Comparison of ENCODE assay signal across 1 cellular context in genomic region chr12:104286538-104287482, GRCh38.
A peak's percentile ranks its signal among the peaks of the same experiment; 100 is the strongest.
TF ChIP-seq lines count a peak whose summit lies in the region.

No MANE protein-coding gene starts in this region.

TF ChIP-seq in WTC11, 78 proteins besides CTCF, POLR2A, EP300 and RAD21 (continued from another document):
- 0 out of 2 replicates have a peak, but pooled peaks have one; percentile 45 for TF ChIP-seq ZNF532 (CRISPR knock-in tag; IDR thresholded peaks at IDR 0.05; ENCODE audit: borderline replicate concordance)
- no peak for TF ChIP-seq FOXJ3 (CRISPR knock-in tag; IDR thresholded peaks at IDR 0.05; ENCODE audit: borderline replicate concordance)
- no peak for TF ChIP-seq ZNF263 (CRISPR knock-in tag; IDR thresholded peaks at IDR 0.05; ENCODE audit: low read depth)
- TF ChIP-seq NR1H2 (CRISPR knock-in tag; IDR thresholded peaks at IDR 0.05) = no peak
- TF ChIP-seq, protein P1, sequence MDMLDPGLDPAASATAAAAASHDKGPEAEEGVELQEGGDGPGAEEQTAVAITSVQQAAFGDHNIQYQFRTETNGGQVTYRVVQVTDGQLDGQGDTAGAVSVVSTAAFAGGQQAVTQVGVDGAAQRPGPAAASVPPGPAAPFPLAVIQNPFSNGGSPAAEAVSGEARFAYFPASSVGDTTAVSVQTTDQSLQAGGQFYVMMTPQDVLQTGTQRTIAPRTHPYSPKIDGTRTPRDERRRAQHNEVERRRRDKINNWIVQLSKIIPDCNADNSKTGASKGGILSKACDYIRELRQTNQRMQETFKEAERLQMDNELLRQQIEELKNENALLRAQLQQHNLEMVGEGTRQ (CRISPR knock-in tag; IDR thresholded peaks at IDR 0.05) = no peak
- no peak for TF ChIP-seq FOXP1 (CRISPR knock-in tag; IDR thresholded peaks at IDR 0.05; ENCODE audit: borderline replicate concordance)
- TF ChIP-seq TEAD1 (CRISPR knock-in tag; IDR thresholded peaks at IDR 0.05) = 0 out of 2 replicates have a peak, but pooled peaks have one; percentile 49
- no peak for TF ChIP-seq ZNF416 (CRISPR knock-in tag; IDR thresholded peaks at IDR 0.05)
- TF ChIP-seq FOXP4 (CRISPR knock-in tag; IDR thresholded peaks at IDR 0.05) = peak; percentile 43; the same call in 1 of the 2 replicates
- no peak for TF ChIP-seq CREM (CRISPR knock-in tag; IDR thresholded peaks at IDR 0.05)
- no peak for TF ChIP-seq TCF7 (CRISPR knock-in tag; IDR thresholded peaks at IDR 0.05; ENCODE audit: low read depth)
- TF ChIP-seq GTF2I (CRISPR knock-in tag; conservative IDR thresholded peaks at IDR 0.05) = no peak
TF ChIP-seq in WTC11: peak in this region for 9.
